23 cellular contexts compared by ENCODE assay signal in the genomic region with DNA sequence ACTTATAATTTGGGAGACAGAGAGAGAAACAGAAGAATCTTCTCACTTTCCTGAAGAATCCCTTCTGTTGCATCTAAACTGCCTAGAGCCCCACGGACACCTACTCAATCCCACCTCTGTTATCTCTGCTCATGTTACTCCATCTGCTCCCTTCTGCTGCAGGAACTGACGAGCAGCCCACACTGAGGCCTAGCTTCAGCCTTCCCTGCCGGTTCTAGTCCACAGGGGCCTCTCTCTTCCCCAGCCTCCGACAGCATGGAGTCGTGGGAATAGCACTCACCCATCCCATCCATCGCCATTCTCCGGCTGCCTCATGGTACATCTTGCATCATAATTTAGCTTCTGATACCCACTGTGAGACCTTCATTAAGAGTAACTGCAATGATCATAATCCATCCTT. TPM values are rescaled to one million over a fixed set of nuclear protein-coding genes. Genes with fewer than 3 reads are reported as not detected.
A peak's percentile ranks its signal among the peaks of the same experiment; 100 is the strongest.
DNase-seq lines count a peak whose midpoint lies in the region; ATAC-seq, FAIRE-seq and TF ChIP-seq lines count a peak whose summit lies in the region.
"Had no signal": no experiment of that assay in that cellular context is flagged by ENCODE, and none has a peak within 500 bp of the region (broad histone marks: within the 10 kb centered on the region; RNA-seq: fewer than 3 reads in every experiment).

No MANE protein-coding gene starts in this region.

- H3K36me3 Mint-ChIP-seq in T-helper 17 cell (ENCODE audit: low read depth), result peaks cover 3% of the 10 kb centered on the region
- H3K36me3 Mint-ChIP-seq: naive B cell, T-cell had no signal

- POLR2A ChIA-PET in HepG2 (lab: Yijun Ruan, JAX), result no interaction called here
- POLR2A ChIA-PET in RWPE1 (lab: Yijun Ruan, JAX; ENCODE audit: low non-redundant PET), result no interaction called here

- no peak overlapping the region for H4K91ac ChIP-seq in mesenchymal stem cell (ENCODE audit: low read length)

- no peak overlapping the region for H2AFZ ChIP-seq in HepG2 (ENCODE audit: low read length)
- no peak overlapping the region for H2AFZ ChIP-seq in mesenchymal stem cell (ENCODE audit: low read depth, low read length)

- no peak overlapping the region for H2BK15ac ChIP-seq in mesenchymal stem cell (ENCODE audit: low read depth, poor library complexity, severe bottlenecking)

- H3K4me1 ChIP-seq in HepG2 (ENCODE audit: insufficient read depth, low read length) (peaks cover 25% of the 10 kb centered on the region), right lobe of liver (peaks cover 0 to 7% (median 0%) of the 10 kb centered on the region in 4 donors), SJCRH30 (peaks cover 28% of the 10 kb centered on the region), mesenchymal stem cell (ENCODE audit: control insufficient read depth, insufficient read depth, low read depth, low read length) (peaks cover 45% of the 10 kb centered on the region)

- intact Hi-C loops in HepG2 (cut with micrococcal nuclease; ENCODE audit: unreplicated experiment), result no loop called here
- intact Hi-C loops in right lobe of liver (cut with DNase I), result no loop called here

- no peak for TF ChIP-seq RAD21 in HepG2 (CRISPR knock-in tag; IDR thresholded peaks at IDR 0.05)

- BruUV-seq in HepG2 (replicated peaks; lab: Mats Ljungman, UMichigan), result no TSS peak

- H3K9me3 ChIP-seq in HepG2 (ENCODE audit: low read length), result no peaks in the 10 kb centered on the region
- no peaks in the 10 kb centered on the region for H3K9me3 ChIP-seq in right lobe of liver
- no peaks in the 10 kb centered on the region for H3K9me3 ChIP-seq in SJCRH30 (replicated peaks)
- no peaks in the 10 kb centered on the region for H3K9me3 ChIP-seq in mesenchymal stem cell (ENCODE audit: control insufficient read depth, low read length)
- H3K9me3 ChIP-seq in T-helper 17 cell (ENCODE audit: control insufficient read depth, low read length, poor library complexity, severe bottlenecking), result no peaks in the 10 kb centered on the region
- H3K9me3 ChIP-seq: psoas muscle had no signal

- no peak overlapping the region for H3K18ac ChIP-seq in mesenchymal stem cell (ENCODE audit: low read depth in 1 of 2, low read length in 2 of 2)

- no peak overlapping the region for H4K8ac ChIP-seq in mesenchymal stem cell (ENCODE audit: low read length)

- no peak overlapping the region for H3K27ac Mint-ChIP-seq in T-helper 17 cell
- H3K27ac Mint-ChIP-seq: CD4-positive, alpha-beta T cell; T-cell had no signal

- no peak overlapping the region for H3K14ac ChIP-seq in mesenchymal stem cell (ENCODE audit: low read length in 2 of 2)

- in situ Hi-C loops in HepG2 (cut with HindIII; ENCODE audit: extremely low pct_ligation_motif_present, low pct_unique_long_range_greater_than_20kb), result no loop called here

- TF ChIP-seq POLR2A in HepG2 (IDR thresholded peaks at IDR 0.05; ENCODE audit: insufficient read depth in 1 of 2, low read depth in 2 of 2, low read length in 2 of 2) (no peak), right lobe of liver (IDR thresholded peaks at IDR 0.05) (no peak)

- H3K4me1 Mint-ChIP-seq in T-helper 17 cell, result peaks cover 17% of the 10 kb centered on the region

- no peak overlapping the region for H2BK5ac ChIP-seq in mesenchymal stem cell (ENCODE audit: low read depth, low read length, poor library complexity, severe bottlenecking)

- H4K20me1 ChIP-seq in HepG2 (ENCODE audit: insufficient read depth, low read length), result no peaks in the 10 kb centered on the region

- H3K4me2 ChIP-seq in HepG2 (ENCODE audit: low read depth, low read length) (no peak overlapping the region), mesenchymal stem cell (ENCODE audit: low read length, poor library complexity, severe bottlenecking) (no peak overlapping the region)

- CTCF ChIA-PET in HepG2 (lab: Yijun Ruan, JAX; ENCODE audit: low intra/inter-chr PET ratio, low total read pairs) (no interaction called here), RWPE1 (lab: Yijun Ruan, JAX) (no interaction called here)

- ATAC-seq in HepG2, result no peak
- no peak for ATAC-seq in right lobe of liver
- ATAC-seq in T-helper 17 cell, result no peak
- ATAC-seq: T-cell had no signal

- no peak for TF ChIP-seq CTCF in HepG2 (CRISPR knock-in tag; IDR thresholded peaks at IDR 0.05)
- TF ChIP-seq CTCF in right lobe of liver (IDR thresholded peaks at IDR 0.05), result no peak
- TF ChIP-seq CTCF in RWPE1 (conservative IDR thresholded peaks at IDR 0.05; ENCODE audit: low read depth), result no peak

- H2BK120ac ChIP-seq in mesenchymal stem cell (ENCODE audit: low read depth, low read length), result no peak overlapping the region

- no peak for DNase-seq in HepG2 (ENCODE audit: low spot score)
- DNase-seq in right lobe of liver, result no peak
- DNase-seq in SJCRH30, result no peak
- no peak for DNase-seq in mesenchymal stem cell
- no peak for DNase-seq in urothelium cell line (ENCODE audit: low spot score)
- DNase-seq in T-helper 17 cell, result no peak
- DNase-seq in NCI-H1417 treated with DMSO at 0.1 percent for 48 hours (lab: John Stamatoyannopoulos, UW), result no peak
- no peak for DNase-seq in RWPE1 (ENCODE audit: low spot score)
- DNase-seq: activated CD4-positive, alpha-beta T cell treated with anti-CD3 and anti-CD28 coated beads for 48 hours; activated gamma-delta T cell; CD4-positive, alpha-beta T cell; DMS79 treated with DMSO at 0.1 percent for 48 hours; islet precursor cell; naive B cell; NCI-H1930; NCI-H446 treated with DMSO at 0.1 percent for 48 hours; psoas muscle; small intestine; stimulated activated CD4-positive, alpha-beta T cell treated with anti-CD3 and anti-CD28 coated beads, Interleukin-4, amount 100 ng/mL, for 4 hours; T-cell had no signal

- peak overlapping the region; percentile 63 for H2AK5ac ChIP-seq in mesenchymal stem cell (ENCODE audit: low read length, severe bottlenecking)

- no peaks in the 10 kb centered on the region for H3K79me2 ChIP-seq in HepG2 (ENCODE audit: insufficient read depth, low read length)

- H3K4ac ChIP-seq in mesenchymal stem cell (ENCODE audit: low read depth in 1 of 2, low read length in 2 of 2), result no peak overlapping the region

- WGBS in HepG2 (ENCODE audit: low lambda C conversion rate), result 95% methylated on average over 7 of the region's 7 CpGs
- WGBS in right lobe of liver (ENCODE audit: insufficient coverage, low coverage, low lambda C conversion rate, missing lambda C conversion rate), result 93% methylated on average over 6 of the region's 7 CpGs
- WGBS in mesenchymal stem cell, result 82% methylated on average over 7 of the region's 7 CpGs

- H3K27me3 ChIP-seq in HepG2 (ENCODE audit: control insufficient read depth in 1 of 2, insufficient read depth in 2 of 2, low read length in 2 of 2) (no peaks in the 10 kb centered on the region; a peak in 1 of 5 replicates), right lobe of liver (no peaks in the 10 kb centered on the region), SJCRH30 (no peaks in the 10 kb centered on the region), mesenchymal stem cell (ENCODE audit: control insufficient read depth in 1 of 2, insufficient read depth in 1 of 2, low read length in 2 of 2) (peaks cover 0 to 7% of the 10 kb centered on the region in 2 experiments)

- no peak overlapping the region for H3K4me3 ChIP-seq in HepG2 (replicated peaks in 1 of 3; ENCODE audit: insufficient read depth in 1 of 3, low read depth in 2 of 3, low read length in 3 of 3)
- H3K4me3 ChIP-seq in right lobe of liver, result no peak overlapping the region
- H3K4me3 ChIP-seq in SJCRH30, result no peak overlapping the region
- no peak overlapping the region for H3K4me3 ChIP-seq in mesenchymal stem cell (ENCODE audit: insufficient read depth in 1 of 2, low read depth in 1 of 2, low read length in 2 of 2)
- H3K4me3 ChIP-seq: psoas muscle had no signal

- H3K23ac ChIP-seq in mesenchymal stem cell (ENCODE audit: low read length in 2 of 2), result no peak overlapping the region

- H2BK12ac ChIP-seq in mesenchymal stem cell (ENCODE audit: low read length in 2 of 2), result no peak overlapping the region

- FAIRE-seq in HepG2 (lab: Jason Lieb, UNC) (no peak), urothelium cell line (lab: Jason Lieb, UNC) (peak; percentile 86)
- FAIRE-seq: endometrium, small intestine had no signal

- TF ChIP-seq EP300 in HepG2 (IDR thresholded peaks at IDR 0.05; ENCODE audit: low read depth in 2 of 2, low read length in 2 of 2), result no peak
- no peak for TF ChIP-seq EP300 in HepG2 (CRISPR knock-in tag; IDR thresholded peaks at IDR 0.05; ENCODE audit: borderline replicate concordance)

- H3K27ac ChIP-seq in HepG2 (ENCODE audit: extremely low read length, insufficient read depth, low read length) (no peak overlapping the region), right lobe of liver (no peak overlapping the region), SJCRH30 (peak overlapping the region; percentile 19), mesenchymal stem cell (ENCODE audit: low read length, poor library complexity, severe bottlenecking) (peak overlapping the region; percentile 82), RWPE1 (no peak overlapping the region)

- no peaks in the 10 kb centered on the region for H3K27me3 Mint-ChIP-seq in T-helper 17 cell
- H3K27me3 Mint-ChIP-seq: CD4-positive, alpha-beta T cell; T-cell had no signal

- no peak overlapping the region for H3K4me3 Mint-ChIP-seq in T-helper 17 cell
- H3K4me3 Mint-ChIP-seq: CD4-positive, alpha-beta T cell; naive B cell; T-cell had no signal

- peaks cover 5% of the 10 kb centered on the region for H3K79me1 ChIP-seq in mesenchymal stem cell (replicated peaks; ENCODE audit: low read length, poor library complexity, severe bottlenecking)

- H3K9ac ChIP-seq in HepG2 (ENCODE audit: insufficient read depth, low read depth, low read length) (no peak overlapping the region), mesenchymal stem cell (ENCODE audit: low read length) (no peak overlapping the region)

- H3K36me3 ChIP-seq in HepG2 (replicated peaks in 1 of 2; ENCODE audit: control insufficient read depth in 1 of 2, insufficient read depth in 2 of 2, low read length in 2 of 2) (no peaks in the 10 kb centered on the region), right lobe of liver (no peaks in the 10 kb centered on the region), SJCRH30 (no peaks in the 10 kb centered on the region), mesenchymal stem cell (ENCODE audit: control insufficient read depth in 1 of 2, insufficient read depth in 2 of 2, low read depth in 1 of 2, low read length in 2 of 2) (peaks cover 0 to 22% of the 10 kb centered on the region in 2 experiments)

RNA-seq across cellular contexts. Expression of gene RAB15, which starts 4.0 kb away (rescaled TPM):
- total RNA-seq in HepG2 (2016; rRNA removed; fragmentation: Illumina TruSeq; extraction: Trizol) (17.2 and 18.5 TPM in 2 replicates), right lobe of liver (10 to 100 TPM in 2 of 6 experiments, 1 to 10 TPM in 4; 6.5 to 13.8 (median 9.0) TPM), T-helper 17 cell (1 to 10 TPM; 4.8 to 5.8 TPM)
- total RNA-seq in HepG2 (2016; cell fraction: cytosol; rRNA removed; fragmentation: Illumina TruSeq; extraction: Trizol; ENCODE audit: low read depth), result 10.0 and 10.2 TPM in 2 replicates
- total RNA-seq in HepG2 (2016; cell fraction: insoluble cytoplasmic fraction; rRNA removed; fragmentation: Illumina TruSeq; extraction: Trizol), result 15.0 and 19.2 TPM in 2 replicates
- 28.0 and 32.7 TPM in 2 replicates for total RNA-seq in HepG2 (2016; cell fraction: membrane; rRNA removed; fragmentation: Illumina TruSeq; extraction: Trizol)
- 13.3 and 15.6 TPM in 2 replicates for total RNA-seq in HepG2 (2016; cell fraction: nucleus; rRNA removed; fragmentation: Illumina TruSeq; extraction: Trizol)
- 7.4 and 12.3 TPM in 2 replicates for polyA plus RNA-seq in HepG2 (2011; rRNA removed)
- 6.2 and 7.5 TPM in 2 replicates for polyA plus RNA-seq in HepG2 (2011; cell fraction: cytosol; rRNA removed)
- polyA plus RNA-seq in HepG2 (2011; cell fraction: nucleus; rRNA removed), result 33.9 and 49.5 TPM in 2 replicates
- polyA plus RNA-seq in HepG2 (2012), result 3.6 and 9.1 TPM in 2 replicates
- polyA plus RNA-seq in HepG2 (2016; cell fraction: cytosol; fragmentation: Illumina TruSeq; extraction: Trizol; ENCODE audit: low read depth), result 12.4 and 12.5 TPM in 2 replicates
- polyA plus RNA-seq in HepG2 (2016; cell fraction: insoluble cytoplasmic fraction; fragmentation: Illumina TruSeq; extraction: Trizol; ENCODE audit: low read depth), result 18.7 and 21.4 TPM in 2 replicates
- polyA plus RNA-seq in HepG2 (2016; cell fraction: membrane; fragmentation: Illumina TruSeq; extraction: Trizol; ENCODE audit: low read depth), result 29.3 and 32.2 TPM in 2 replicates
- 31.6 and 35.1 TPM in 2 replicates for polyA plus RNA-seq in HepG2 (2016; cell fraction: nucleus; fragmentation: Illumina TruSeq; extraction: Trizol; ENCODE audit: insufficient read depth, low read depth)
- polyA minus RNA-seq in HepG2 (2011; rRNA and poly(A)+ RNA removed; ENCODE audit: low replicate concordance), result 8.7 TPM in 1 of 2 replicates, not detected in the other
- 2.2 and 3.1 TPM in 2 replicates for polyA minus RNA-seq in HepG2 (2011; cell fraction: cytosol; rRNA and poly(A)+ RNA removed)
- 4.0 and 8.6 TPM in 2 replicates for polyA minus RNA-seq in HepG2 (2011; cell fraction: nucleus; rRNA and poly(A)+ RNA removed)
- total RNA-seq in SJCRH30 (2014; rRNA removed; shearing (Covaris generic)), result 17.6 and 21.6 TPM in 2 replicates
- polyA plus RNA-seq in mesenchymal stem cell (2013, experiment 1 of 2), result 4.2 TPM
- polyA plus RNA-seq in mesenchymal stem cell (2013, experiment 2 of 2), result 3.9 TPM

RNA-seq across cellular contexts. Expression of gene FNTB, which starts 18.5 kb away (rescaled TPM):
- total RNA-seq in HepG2 (2016; rRNA removed; fragmentation: Illumina TruSeq; extraction: Trizol), result 28.5 and 35.1 TPM in 2 replicates
- 4.9 and 5.9 TPM in 2 replicates for total RNA-seq in HepG2 (2016; cell fraction: cytosol; rRNA removed; fragmentation: Illumina TruSeq; extraction: Trizol; ENCODE audit: low read depth)
- total RNA-seq in HepG2 (2016; cell fraction: insoluble cytoplasmic fraction; rRNA removed; fragmentation: Illumina TruSeq; extraction: Trizol), result 26.2 and 34.3 TPM in 2 replicates
- total RNA-seq in HepG2 (2016; cell fraction: membrane; rRNA removed; fragmentation: Illumina TruSeq; extraction: Trizol), result 13.9 and 14.8 TPM in 2 replicates
- 23.0 and 24.4 TPM in 2 replicates for total RNA-seq in HepG2 (2016; cell fraction: nucleus; rRNA removed; fragmentation: Illumina TruSeq; extraction: Trizol)
- polyA plus RNA-seq in HepG2 (2011; rRNA removed), result 23.6 and 25.5 TPM in 2 replicates
- polyA plus RNA-seq in HepG2 (2011; cell fraction: cytosol; rRNA removed), result 24.0 and 26.1 TPM in 2 replicates
- polyA plus RNA-seq in HepG2 (2011; cell fraction: nucleus; rRNA removed), result 23.4 and 27.7 TPM in 2 replicates
- polyA plus RNA-seq in HepG2 (2012), result 13.7 TPM in 2 replicates
- 4.0 and 4.6 TPM in 2 replicates for polyA plus RNA-seq in HepG2 (2016; cell fraction: cytosol; fragmentation: Illumina TruSeq; extraction: Trizol; ENCODE audit: low read depth)
- polyA plus RNA-seq in HepG2 (2016; cell fraction: insoluble cytoplasmic fraction; fragmentation: Illumina TruSeq; extraction: Trizol; ENCODE audit: low read depth), result 33.7 and 37.5 TPM in 2 replicates
- polyA plus RNA-seq in HepG2 (2016; cell fraction: membrane; fragmentation: Illumina TruSeq; extraction: Trizol; ENCODE audit: low read depth), result 7.5 and 8.8 TPM in 2 replicates
- 23.4 and 28.9 TPM in 2 replicates for polyA plus RNA-seq in HepG2 (2016; cell fraction: nucleus; fragmentation: Illumina TruSeq; extraction: Trizol; ENCODE audit: insufficient read depth, low read depth)
- 79.0 and 79.6 TPM in 2 replicates for polyA minus RNA-seq in HepG2 (2011; rRNA and poly(A)+ RNA removed; ENCODE audit: low replicate concordance)
- polyA minus RNA-seq in HepG2 (2011; cell fraction: cytosol; rRNA and poly(A)+ RNA removed), result 23.7 and 24.0 TPM in 2 replicates
- 29.1 and 37.9 TPM in 2 replicates for polyA minus RNA-seq in HepG2 (2011; cell fraction: nucleus; rRNA and poly(A)+ RNA removed)
- total RNA-seq in right lobe of liver, result 10 to 100 TPM in 2 of 6 experiments, 1 to 10 TPM in 4; 6.1 to 19.2 (median 9.0) TPM
- 14.2 and 14.4 TPM in 2 replicates for total RNA-seq in SJCRH30 (2014; rRNA removed; shearing (Covaris generic))
- 9.8 TPM for polyA plus RNA-seq in mesenchymal stem cell (2013, experiment 1 of 2)
- 9.9 TPM for polyA plus RNA-seq in mesenchymal stem cell (2013, experiment 2 of 2)
- 10 to 100 TPM; 14.2 to 22.5 TPM for total RNA-seq in T-helper 17 cell

RNA-seq across cellular contexts. Expression of gene GPX2, which starts 25.6 kb away (rescaled TPM):
- total RNA-seq in HepG2 (2016; rRNA removed; fragmentation: Illumina TruSeq; extraction: Trizol) (674 and 839 TPM in 2 replicates), right lobe of liver (1,000 to 10,000 TPM in 1 of 6 experiments, 100 to 1,000 TPM in 5; 248 to 1,113 (median 341) TPM), T-helper 17 cell (not detected)
- total RNA-seq in HepG2 (2016; cell fraction: cytosol; rRNA removed; fragmentation: Illumina TruSeq; extraction: Trizol; ENCODE audit: low read depth), result 242 and 256 TPM in 2 replicates
- total RNA-seq in HepG2 (2016; cell fraction: insoluble cytoplasmic fraction; rRNA removed; fragmentation: Illumina TruSeq; extraction: Trizol), result 663 and 874 TPM in 2 replicates
- total RNA-seq in HepG2 (2016; cell fraction: membrane; rRNA removed; fragmentation: Illumina TruSeq; extraction: Trizol), result 629 and 636 TPM in 2 replicates
- 227 and 238 TPM in 2 replicates for total RNA-seq in HepG2 (2016; cell fraction: nucleus; rRNA removed; fragmentation: Illumina TruSeq; extraction: Trizol)
- polyA plus RNA-seq in HepG2 (2011; rRNA removed), result 417 and 526 TPM in 2 replicates
- polyA plus RNA-seq in HepG2 (2011; cell fraction: cytosol; rRNA removed), result 451 and 581 TPM in 2 replicates
- polyA plus RNA-seq in HepG2 (2011; cell fraction: nucleus; rRNA removed), result 112 and 118 TPM in 2 replicates
- 77.6 and 217 TPM in 2 replicates for polyA plus RNA-seq in HepG2 (2012)
- polyA plus RNA-seq in HepG2 (2016; cell fraction: cytosol; fragmentation: Illumina TruSeq; extraction: Trizol; ENCODE audit: low read depth), result 401 and 422 TPM in 2 replicates
- 1,459 and 1,539 TPM in 2 replicates for polyA plus RNA-seq in HepG2 (2016; cell fraction: insoluble cytoplasmic fraction; fragmentation: Illumina TruSeq; extraction: Trizol; ENCODE audit: low read depth)
- 928 and 1,086 TPM in 2 replicates for polyA plus RNA-seq in HepG2 (2016; cell fraction: membrane; fragmentation: Illumina TruSeq; extraction: Trizol; ENCODE audit: low read depth)
- polyA plus RNA-seq in HepG2 (2016; cell fraction: nucleus; fragmentation: Illumina TruSeq; extraction: Trizol; ENCODE audit: insufficient read depth, low read depth), result 560 and 646 TPM in 2 replicates
- 0.26 and 308 TPM in 2 replicates for polyA minus RNA-seq in HepG2 (2011; rRNA and poly(A)+ RNA removed; ENCODE audit: low replicate concordance)
- polyA minus RNA-seq in HepG2 (2011; cell fraction: cytosol; rRNA and poly(A)+ RNA removed), result 48.7 and 61.2 TPM in 2 replicates
- 37.3 and 43.0 TPM in 2 replicates for polyA minus RNA-seq in HepG2 (2011; cell fraction: nucleus; rRNA and poly(A)+ RNA removed)
- total RNA-seq in SJCRH30 (2014; rRNA removed; shearing (Covaris generic)), result not detected in 2 replicates
- not detected for polyA plus RNA-seq in mesenchymal stem cell (2013, experiment 1 of 2)
- not detected for polyA plus RNA-seq in mesenchymal stem cell (2013, experiment 2 of 2)
- total RNA-seq: CD4-positive, alpha-beta T cell; cerebellum; lung microvascular endothelial cell; psoas muscle had no signal

RNA-seq across cellular contexts. Expression of gene CHURC1, which starts 53.9 kb away (rescaled TPM):
- total RNA-seq in HepG2 (2016; rRNA removed; fragmentation: Illumina TruSeq; extraction: Trizol) (72.1 and 74.4 TPM in 2 replicates), right lobe of liver (10 to 100 TPM; 28.2 to 55.2 (median 37.1) TPM), T-helper 17 cell (10 to 100 TPM; 69.5 to 78.3 TPM)
- total RNA-seq in HepG2 (2016; cell fraction: cytosol; rRNA removed; fragmentation: Illumina TruSeq; extraction: Trizol; ENCODE audit: low read depth), result 16.5 and 18.5 TPM in 2 replicates
- 75.0 and 76.5 TPM in 2 replicates for total RNA-seq in HepG2 (2016; cell fraction: insoluble cytoplasmic fraction; rRNA removed; fragmentation: Illumina TruSeq; extraction: Trizol)
- 23.3 and 30.6 TPM in 2 replicates for total RNA-seq in HepG2 (2016; cell fraction: membrane; rRNA removed; fragmentation: Illumina TruSeq; extraction: Trizol)
- total RNA-seq in HepG2 (2016; cell fraction: nucleus; rRNA removed; fragmentation: Illumina TruSeq; extraction: Trizol), result 35.7 and 40.9 TPM in 2 replicates
- polyA plus RNA-seq in HepG2 (2011; rRNA removed), result 35.8 and 41.1 TPM in 2 replicates
- 27.6 and 35.9 TPM in 2 replicates for polyA plus RNA-seq in HepG2 (2011; cell fraction: cytosol; rRNA removed)
- 20.8 and 25.4 TPM in 2 replicates for polyA plus RNA-seq in HepG2 (2011; cell fraction: nucleus; rRNA removed)
- 23.0 and 52.4 TPM in 2 replicates for polyA plus RNA-seq in HepG2 (2012)
- 22.9 and 25.5 TPM in 2 replicates for polyA plus RNA-seq in HepG2 (2016; cell fraction: cytosol; fragmentation: Illumina TruSeq; extraction: Trizol; ENCODE audit: low read depth)
- 67.0 and 70.3 TPM in 2 replicates for polyA plus RNA-seq in HepG2 (2016; cell fraction: insoluble cytoplasmic fraction; fragmentation: Illumina TruSeq; extraction: Trizol; ENCODE audit: low read depth)
- 24.8 and 25.8 TPM in 2 replicates for polyA plus RNA-seq in HepG2 (2016; cell fraction: membrane; fragmentation: Illumina TruSeq; extraction: Trizol; ENCODE audit: low read depth)
- 44.4 and 74.3 TPM in 2 replicates for polyA plus RNA-seq in HepG2 (2016; cell fraction: nucleus; fragmentation: Illumina TruSeq; extraction: Trizol; ENCODE audit: insufficient read depth, low read depth)
- polyA minus RNA-seq in HepG2 (2011; rRNA and poly(A)+ RNA removed; ENCODE audit: low replicate concordance), result 6.9 and 33.8 TPM in 2 replicates
- 9.8 and 13.8 TPM in 2 replicates for polyA minus RNA-seq in HepG2 (2011; cell fraction: cytosol; rRNA and poly(A)+ RNA removed)
- 40.3 and 42.6 TPM in 2 replicates for polyA minus RNA-seq in HepG2 (2011; cell fraction: nucleus; rRNA and poly(A)+ RNA removed)
- 33.1 and 33.3 TPM in 2 replicates for total RNA-seq in SJCRH30 (2014; rRNA removed; shearing (Covaris generic))
- 80.1 TPM for polyA plus RNA-seq in mesenchymal stem cell (2013, experiment 1 of 2)
- 83.0 TPM for polyA plus RNA-seq in mesenchymal stem cell (2013, experiment 2 of 2)

Comparison
In these comparisons a context has a peak if more than half of its experiments do, and no peak if none do; other contexts are left out.
1. H3K27ac ChIP-seq: peak in SJCRH30 (single experiment) and mesenchymal stem cell (single experiment); none in HepG2 (single experiment), right lobe of liver (0 of 3) and RWPE1 (single experiment).
2. RNA of gene GPX2, which starts 25.6 kb away (total RNA-seq): 227 to 874 TPM in HepG2 and 248 to 1,113 TPM in right lobe of liver; not detected in T-helper 17 cell and not detected in SJCRH30; every median in the first group is over 100 times any median in the second.